Comparison of ENCODE assay signal across 8 cellular contexts in the genomic region with DNA sequence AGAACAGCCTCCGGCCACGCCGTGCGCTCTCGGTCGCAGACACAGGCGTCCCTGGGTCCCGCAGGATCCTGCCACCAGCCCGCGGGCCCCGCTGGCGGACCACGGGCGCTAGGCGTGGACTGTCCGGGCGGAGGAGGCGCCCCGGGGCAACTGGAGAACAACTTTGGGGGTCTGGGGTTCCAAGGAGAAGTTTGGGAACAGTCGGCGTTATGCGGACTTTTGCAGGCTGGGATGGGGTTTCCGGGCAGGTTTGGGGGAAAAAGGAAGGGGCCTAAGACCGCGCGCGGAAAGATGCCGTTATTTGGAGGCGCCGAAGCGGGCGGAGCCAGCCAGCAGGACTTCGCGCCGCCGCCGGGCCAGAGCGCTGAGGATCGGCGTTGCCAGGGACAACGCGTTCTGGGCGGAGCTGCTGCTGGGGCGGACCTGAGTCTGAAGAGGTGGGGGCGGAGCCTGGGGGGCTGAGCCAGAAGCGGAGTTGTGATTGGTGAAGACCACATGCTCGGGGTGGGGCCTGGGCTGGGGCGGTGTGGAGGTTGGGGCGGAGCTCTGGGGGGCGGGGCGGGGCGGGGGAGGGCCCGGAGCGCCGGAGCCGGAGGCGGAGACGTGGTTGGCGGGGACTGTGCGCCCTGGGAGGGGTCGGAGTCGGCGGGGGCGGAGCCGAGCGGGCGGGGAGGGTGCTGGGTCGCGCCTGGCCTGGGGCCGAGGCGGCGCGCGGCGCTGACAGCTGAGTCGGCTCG. TPM values are rescaled to one million over a fixed set of nuclear protein-coding genes. Genes with fewer than 3 reads are reported as not detected.
DNase-seq lines count a peak whose midpoint lies in the region; ATAC-seq and TF ChIP-seq lines count a peak whose summit lies in the region.

A gene (plus strand): TSS at position 680 of the 737 bp plus-strand sequence. CDS start 120 bp downstream, outside the sequence.

- in situ Hi-C loops in GM13977 (cut with MboI; ENCODE audit: low pct_unique_long_range_greater_than_20kb, low sequenced_read_pairs, unreplicated experiment): no loop called here

- H3K4me1 ChIP-seq in urinary bladder (ENCODE audit: insufficient read depth): no peaks in the 10 kb centered on the region

- H3K36me3 Mint-ChIP-seq in T-cell: no peaks in the 10 kb centered on the region
- no peaks in the 10 kb centered on the region for H3K36me3 Mint-ChIP-seq in progenitor cell of endocrine pancreas (ENCODE audit: insufficient read depth)

- ATAC-seq in HG02870 (IDR thresholded peaks at IDR 0.05; ENCODE audit: unreplicated experiment): peak; percentile 92
- peak; percentile 92 to 95 (median 92) for ATAC-seq in T-cell (replicated peaks in 1 of 4)
- ATAC-seq in left cardiac atrium: peak; percentile 97

- peak within 1 kb of the TSS; percentile 75 to 80 for H3K27ac Mint-ChIP-seq in T-cell
- peak within 1 kb of the TSS; percentile 81 for H3K27ac Mint-ChIP-seq in progenitor cell of endocrine pancreas

- DNase-seq in GM13977 (ENCODE audit: low spot score): peak; percentile 100
- peak; percentile 97 for DNase-seq in NCI-H146 (lab: John Stamatoyannopoulos, UW)
- DNase-seq in T-cell: peak; percentile 96 to 100 (median 99)
- peak; percentile 98 for DNase-seq in amniotic epithelial cell (ENCODE audit: low read depth)
- DNase-seq in left cardiac atrium: peak; percentile 100
- DNase-seq in progenitor cell of endocrine pancreas (ENCODE audit: low spot score, unreplicated experiment): peak; percentile 98

- POLR2A ChIA-PET in T-cell (lab: Charles Lee): interaction anchor here (0.6 to 1.2 kb wide), 4 partner anchors 201 to 1988 kb away, joined by 6 to 24 read pairs (median 11); a partner anchor contains a TSS

- H3K4me1 Mint-ChIP-seq in T-cell (peaks cover 19 to 30% (median 23%) of the 10 kb centered on the region in 3 donors), progenitor cell of endocrine pancreas (ENCODE audit: low read depth) (peaks cover 1% of the 10 kb centered on the region)

- H3K4me3 Mint-ChIP-seq in T-cell (peak within 1 kb of the TSS; percentile 87 to 92 (median 91)), progenitor cell of endocrine pancreas (ENCODE audit: low read depth) (peak within 1 kb of the TSS; percentile 87)

- CTCF ChIA-PET in T-cell (lab: Charles Lee): interaction anchor here (0.5 to 1.0 kb wide), 14 partner anchors 11 to 708 kb away, joined by 3 to 11 read pairs (median 4); a partner anchor contains a TSS

- no peaks in the 10 kb centered on the region for H3K36me3 ChIP-seq in urinary bladder (ENCODE audit: insufficient read depth)

- H3K4me3 ChIP-seq in urinary bladder (ENCODE audit: low read depth, low read length): peak within 1 kb of the TSS; percentile 63

- peak within 1 kb of the TSS; percentile 70 for H3K27ac ChIP-seq in urinary bladder (ENCODE audit: low read depth)

- H3K27me3 Mint-ChIP-seq in T-cell: peaks cover 10 to 14% of the 10 kb centered on the region in 2 donors
- peaks cover 37% of the 10 kb centered on the region for H3K27me3 Mint-ChIP-seq in progenitor cell of endocrine pancreas

- under 1% methylated on average over 76 of the region's 77 CpGs for WGBS in urinary bladder

- intact Hi-C loops in left cardiac atrium (cut with DNase I): loop anchor here (2.0 to 5.0 kb wide), 2 partner anchors 201 to 204 kb away; no protein-coding TSS in a partner anchor

- H3K9me3 Mint-ChIP-seq in T-cell (no peaks in the 10 kb centered on the region), progenitor cell of endocrine pancreas (ENCODE audit: low read depth) (no peaks in the 10 kb centered on the region)

- TF ChIP-seq CTCF in GM13977 (IDR thresholded peaks at IDR 0.05; ENCODE audit: extremely low read depth, insufficient read depth, missing control alignments): no peak
- TF ChIP-seq CTCF in progenitor cell of endocrine pancreas (IDR thresholded peaks at IDR 0.05; ENCODE audit: unreplicated experiment): no peak

RNA-seq across cellular contexts. Expression of the gene that starts here (rescaled TPM):
- total RNA-seq in T-cell (under 1 TPM; 0.10 to 0.51 (median 0.39) TPM), left cardiac atrium (1 to 10 TPM; 4.1 to 4.7 TPM), progenitor cell of endocrine pancreas (2.9 and 3.9 TPM in 2 replicates), urinary bladder (2.7 TPM)
- polyA plus RNA-seq in urinary bladder: 0.91 TPM

Comparison
In these comparisons a context has a peak if more than half of its experiments do, and no peak if none do; other contexts are left out.
1. Peak in every context shown above with its lines: DNase-seq, ATAC-seq, H3K4me3 ChIP-seq and H3K27ac ChIP-seq.
2. Peak in DNase-seq and ATAC-seq in T-cell; RNA of the gene not detected or under 1 TPM.